ENCODE assay signal across 1 cellular context in the genomic region with DNA sequence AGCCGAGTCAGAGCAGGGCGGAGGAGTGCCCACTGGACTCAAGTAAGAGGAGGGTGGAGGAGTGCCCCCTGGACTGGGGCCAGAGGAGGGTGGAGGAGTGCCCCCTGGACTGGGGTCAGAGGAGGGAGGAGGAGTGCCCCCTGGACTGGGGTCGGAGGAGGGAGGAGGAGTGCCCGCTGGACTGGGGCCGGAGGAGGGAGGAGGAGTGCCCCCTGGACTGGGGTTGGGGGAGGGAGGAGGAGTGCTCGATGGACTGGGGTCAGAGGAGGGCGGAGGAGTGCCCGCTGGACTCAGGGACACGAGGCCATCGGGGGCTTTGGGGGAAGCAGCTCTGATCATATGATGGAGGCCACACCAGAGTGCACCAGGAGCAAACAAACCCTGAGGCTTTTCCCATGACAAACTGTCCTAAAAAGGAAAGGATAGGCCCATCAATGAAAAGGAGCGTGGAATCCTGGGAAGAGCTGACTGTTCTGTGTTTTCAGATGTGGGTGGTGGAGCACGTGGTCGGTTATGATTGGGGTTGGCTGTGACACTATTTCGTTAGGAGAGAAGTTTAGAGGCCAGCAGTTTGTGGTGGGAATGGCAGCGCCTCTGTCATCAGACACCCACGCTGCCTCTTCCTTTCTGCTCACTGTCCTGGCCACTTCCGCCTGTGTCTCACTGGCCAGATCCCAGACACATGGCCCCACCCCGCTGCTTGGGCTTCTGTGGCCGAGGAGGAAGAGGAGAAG.
TF ChIP-seq lines count a peak whose summit lies in the region.

No MANE protein-coding gene starts in this region.

TF ChIP-seq in K562, 482 proteins besides CTCF, POLR2A, EP300 and RAD21 (continued from another document and continues in another):
- TF ChIP-seq, protein P1, sequence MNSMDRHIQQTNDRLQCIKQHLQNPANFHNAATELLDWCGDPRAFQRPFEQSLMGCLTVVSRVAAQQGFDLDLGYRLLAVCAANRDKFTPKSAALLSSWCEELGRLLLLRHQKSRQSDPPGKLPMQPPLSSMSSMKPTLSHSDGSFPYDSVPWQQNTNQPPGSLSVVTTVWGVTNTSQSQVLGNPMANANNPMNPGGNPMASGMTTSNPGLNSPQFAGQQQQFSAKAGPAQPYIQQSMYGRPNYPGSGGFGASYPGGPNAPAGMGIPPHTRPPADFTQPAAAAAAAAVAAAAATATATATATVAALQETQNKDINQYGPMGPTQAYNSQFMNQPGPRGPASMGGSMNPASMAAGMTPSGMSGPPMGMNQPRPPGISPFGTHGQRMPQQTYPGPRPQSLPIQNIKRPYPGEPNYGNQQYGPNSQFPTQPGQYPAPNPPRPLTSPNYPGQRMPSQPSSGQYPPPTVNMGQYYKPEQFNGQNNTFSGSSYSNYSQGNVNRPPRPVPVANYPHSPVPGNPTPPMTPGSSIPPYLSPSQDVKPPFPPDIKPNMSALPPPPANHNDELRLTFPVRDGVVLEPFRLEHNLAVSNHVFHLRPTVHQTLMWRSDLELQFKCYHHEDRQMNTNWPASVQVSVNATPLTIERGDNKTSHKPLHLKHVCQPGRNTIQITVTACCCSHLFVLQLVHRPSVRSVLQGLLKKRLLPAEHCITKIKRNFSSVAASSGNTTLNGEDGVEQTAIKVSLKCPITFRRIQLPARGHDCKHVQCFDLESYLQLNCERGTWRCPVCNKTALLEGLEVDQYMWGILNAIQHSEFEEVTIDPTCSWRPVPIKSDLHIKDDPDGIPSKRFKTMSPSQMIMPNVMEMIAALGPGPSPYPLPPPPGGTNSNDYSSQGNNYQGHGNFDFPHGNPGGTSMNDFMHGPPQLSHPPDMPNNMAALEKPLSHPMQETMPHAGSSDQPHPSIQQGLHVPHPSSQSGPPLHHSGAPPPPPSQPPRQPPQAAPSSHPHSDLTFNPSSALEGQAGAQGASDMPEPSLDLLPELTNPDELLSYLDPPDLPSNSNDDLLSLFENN (IDR thresholded peaks at IDR 0.05; ENCODE audit: low read depth in 2 of 2, low read length in 2 of 2) = no peak
- no peak for TF ChIP-seq FIP1L1 (IDR thresholded peaks at IDR 0.05; ENCODE audit: low read depth, low read length, poor library complexity, severe bottlenecking)
- peak; percentile 63; the same call in 1 of the 2 replicates for TF ChIP-seq ZNF134 (CRISPR knock-in tag; conservative IDR thresholded peaks at IDR 0.05)
- TF ChIP-seq KDM1A (IDR thresholded peaks at IDR 0.05) = no peak
- TF ChIP-seq ZNF408 (CRISPR knock-in tag; IDR thresholded peaks at IDR 0.05; ENCODE audit: low read depth) = no peak
- no peak for TF ChIP-seq JUND (IDR thresholded peaks at IDR 0.05; ENCODE audit: borderline replicate concordance, low read depth, low read length)
- peak; percentile 43; the same call in 1 of the 3 replicates for TF ChIP-seq JUND (tag; IDR thresholded peaks at IDR 0.05; ENCODE audit: borderline replicate concordance, low read depth, low read length)
- TF ChIP-seq ARID2 (IDR thresholded peaks at IDR 0.05) = no peak
- TF ChIP-seq KHSRP (IDR thresholded peaks at IDR 0.05) = no peak
- TF ChIP-seq ZNF75A (CRISPR knock-in tag; IDR thresholded peaks at IDR 0.05) = no peak
- peak; percentile 73 for TF ChIP-seq ZFP36 (IDR thresholded peaks at IDR 0.05; ENCODE audit: low read depth, low read length, partially characterized antibody)
- peak in 1 of 2 experiments; percentile 63; a peak in 1 of 4 replicates for TF ChIP-seq TRIM24 (IDR thresholded peaks at IDR 0.05)
- no peak for TF ChIP-seq BMI1 (IDR thresholded peaks at IDR 0.05; ENCODE audit: low read length)
- TF ChIP-seq TCF7 (IDR thresholded peaks at IDR 0.05; ENCODE audit: borderline replicate concordance) = no peak
- no peak for TF ChIP-seq HNRNPL (IDR thresholded peaks at IDR 0.05; ENCODE audit: low read depth, low read length)
- TF ChIP-seq, protein P2, sequence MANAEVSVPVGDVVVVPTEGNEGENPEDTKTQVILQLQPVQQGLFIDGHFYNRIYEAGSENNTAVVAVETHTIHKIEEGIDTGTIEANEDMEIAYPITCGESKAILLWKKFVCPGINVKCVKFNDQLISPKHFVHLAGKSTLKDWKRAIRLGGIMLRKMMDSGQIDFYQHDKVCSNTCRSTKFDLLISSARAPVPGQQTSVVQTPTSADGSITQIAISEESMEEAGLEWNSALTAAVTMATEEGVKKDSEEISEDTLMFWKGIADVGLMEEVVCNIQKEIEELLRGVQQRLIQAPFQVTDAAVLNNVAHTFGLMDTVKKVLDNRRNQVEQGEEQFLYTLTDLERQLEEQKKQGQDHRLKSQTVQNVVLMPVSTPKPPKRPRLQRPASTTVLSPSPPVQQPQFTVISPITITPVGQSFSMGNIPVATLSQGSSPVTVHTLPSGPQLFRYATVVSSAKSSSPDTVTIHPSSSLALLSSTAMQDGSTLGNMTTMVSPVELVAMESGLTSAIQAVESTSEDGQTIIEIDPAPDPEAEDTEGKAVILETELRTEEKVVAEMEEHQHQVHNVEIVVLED (CRISPR knock-in tag; IDR thresholded peaks at IDR 0.05) = no peak; the same call in 1 of the 2 replicates
- peak in 1 of 2 experiments; percentile 73; a peak in 1 of 3 replicates for TF ChIP-seq CBX3 (IDR thresholded peaks at IDR 0.05; ENCODE audit: borderline replicate concordance in 1 of 2, low read length in 2 of 2)
- 0 out of 2 replicates have a peak, but pooled peaks have one; percentile 66 for TF ChIP-seq OTX1 (CRISPR knock-in tag; IDR thresholded peaks at IDR 0.05)
- TF ChIP-seq ZNF184 (CRISPR knock-in tag; IDR thresholded peaks at IDR 0.05) = no peak
- no peak for TF ChIP-seq TSC22D4 (tag; IDR thresholded peaks at IDR 0.05)
- no peak; the same call in 1 of the 2 replicates for TF ChIP-seq TEAD2 (tag; IDR thresholded peaks at IDR 0.05)
- TF ChIP-seq ZBTB17 (CRISPR knock-in tag; IDR thresholded peaks at IDR 0.05) = peak; percentile 72
- TF ChIP-seq MXI1 (IDR thresholded peaks at IDR 0.05; ENCODE audit: low read depth, low read length) = no peak
- TF ChIP-seq, protein P3, sequence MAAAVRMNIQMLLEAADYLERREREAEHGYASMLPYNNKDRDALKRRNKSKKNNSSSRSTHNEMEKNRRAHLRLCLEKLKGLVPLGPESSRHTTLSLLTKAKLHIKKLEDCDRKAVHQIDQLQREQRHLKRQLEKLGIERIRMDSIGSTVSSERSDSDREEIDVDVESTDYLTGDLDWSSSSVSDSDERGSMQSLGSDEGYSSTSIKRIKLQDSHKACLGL (CRISPR knock-in tag; IDR thresholded peaks at IDR 0.05; ENCODE audit: borderline replicate concordance, poor library complexity, severe bottlenecking) = peak; percentile 27
- peak; percentile 58 for TF ChIP-seq SMAD3 (CRISPR knock-in tag; conservative IDR thresholded peaks at IDR 0.05)
- no peak for TF ChIP-seq ZNF253 (CRISPR knock-in tag; conservative IDR thresholded peaks at IDR 0.05)
- TF ChIP-seq, protein P4, sequence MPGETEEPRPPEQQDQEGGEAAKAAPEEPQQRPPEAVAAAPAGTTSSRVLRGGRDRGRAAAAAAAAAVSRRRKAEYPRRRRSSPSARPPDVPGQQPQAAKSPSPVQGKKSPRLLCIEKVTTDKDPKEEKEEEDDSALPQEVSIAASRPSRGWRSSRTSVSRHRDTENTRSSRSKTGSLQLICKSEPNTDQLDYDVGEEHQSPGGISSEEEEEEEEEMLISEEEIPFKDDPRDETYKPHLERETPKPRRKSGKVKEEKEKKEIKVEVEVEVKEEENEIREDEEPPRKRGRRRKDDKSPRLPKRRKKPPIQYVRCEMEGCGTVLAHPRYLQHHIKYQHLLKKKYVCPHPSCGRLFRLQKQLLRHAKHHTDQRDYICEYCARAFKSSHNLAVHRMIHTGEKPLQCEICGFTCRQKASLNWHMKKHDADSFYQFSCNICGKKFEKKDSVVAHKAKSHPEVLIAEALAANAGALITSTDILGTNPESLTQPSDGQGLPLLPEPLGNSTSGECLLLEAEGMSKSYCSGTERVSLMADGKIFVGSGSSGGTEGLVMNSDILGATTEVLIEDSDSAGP (CRISPR knock-in tag; IDR thresholded peaks at IDR 0.05) = no peak
- TF ChIP-seq HDAC3 (IDR thresholded peaks at IDR 0.05; ENCODE audit: borderline replicate concordance, partially characterized antibody) = no peak
- no peak for TF ChIP-seq GATAD2A (IDR thresholded peaks at IDR 0.05)
- TF ChIP-seq THRAP3 (IDR thresholded peaks at IDR 0.05; ENCODE audit: borderline replicate concordance) = no peak
- TF ChIP-seq SAFB (IDR thresholded peaks at IDR 0.05; ENCODE audit: borderline replicate concordance, low read depth, low read length) = no peak
- no peak for TF ChIP-seq EHMT2 (IDR thresholded peaks at IDR 0.05)
- no peak for TF ChIP-seq MCM7 (IDR thresholded peaks at IDR 0.05)
- TF ChIP-seq POLR3A (IDR thresholded peaks at IDR 0.05; ENCODE audit: borderline replicate concordance, extremely low read depth, insufficient read depth, insufficient read length) = no peak
- TF ChIP-seq ZNF507 (tag; conservative IDR thresholded peaks at IDR 0.05) = no peak
- no peak for TF ChIP-seq TARDBP (IDR thresholded peaks at IDR 0.05)
- TF ChIP-seq TBP (optimal IDR thresholded peaks at IDR 0.05; ENCODE audit: low read depth, low read length) = no peak
- peak; percentile 86; the same call in 1 of the 2 replicates for TF ChIP-seq NR4A1 (CRISPR knock-in tag; IDR thresholded peaks at IDR 0.05)
- TF ChIP-seq NR4A1 (tag; IDR thresholded peaks at IDR 0.05) = peak; percentile 78; the same call in 1 of the 2 replicates
- no peak for TF ChIP-seq PHF20 (IDR thresholded peaks at IDR 0.05; ENCODE audit: partially characterized antibody)
- TF ChIP-seq ARID1B (IDR thresholded peaks at IDR 0.05) = 0 out of 2 replicates have a peak, but pooled peaks have one; percentile 37
- no peak for TF ChIP-seq ZBTB1 (CRISPR knock-in tag; IDR thresholded peaks at IDR 0.05; ENCODE audit: borderline replicate concordance, low read depth)
- TF ChIP-seq ETV1 (tag; conservative IDR thresholded peaks at IDR 0.05; ENCODE audit: low read depth) = peak; percentile 80
- TF ChIP-seq ZZZ3 (IDR thresholded peaks at IDR 0.05) = no peak
- TF ChIP-seq, protein P5, sequence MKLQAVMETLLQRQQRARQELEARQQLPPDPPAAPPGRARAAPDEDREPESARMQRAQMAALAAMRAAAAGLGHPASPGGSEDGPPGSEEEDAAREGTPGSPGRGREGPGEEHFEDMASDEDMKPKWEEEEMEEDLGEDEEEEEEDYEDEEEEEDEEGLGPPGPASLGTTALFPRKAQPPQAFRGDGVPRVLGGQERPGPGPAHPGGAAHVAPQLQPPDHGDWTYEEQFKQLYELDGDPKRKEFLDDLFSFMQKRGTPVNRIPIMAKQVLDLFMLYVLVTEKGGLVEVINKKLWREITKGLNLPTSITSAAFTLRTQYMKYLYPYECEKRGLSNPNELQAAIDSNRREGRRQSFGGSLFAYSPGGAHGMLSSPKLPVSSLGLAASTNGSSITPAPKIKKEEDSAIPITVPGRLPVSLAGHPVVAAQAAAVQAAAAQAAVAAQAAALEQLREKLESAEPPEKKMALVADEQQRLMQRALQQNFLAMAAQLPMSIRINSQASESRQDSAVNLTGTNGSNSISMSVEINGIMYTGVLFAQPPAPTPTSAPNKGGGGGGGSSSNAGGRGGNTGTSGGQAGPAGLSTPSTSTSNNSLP (IDR thresholded peaks at IDR 0.05; ENCODE audit: borderline replicate concordance, low read depth, low read length) = no peak
- TF ChIP-seq IFI16 (CRISPR knock-in tag; IDR thresholded peaks at IDR 0.05) = 0 out of 2 replicates have a peak, but pooled peaks have one; percentile 18
- TF ChIP-seq, protein P6, sequence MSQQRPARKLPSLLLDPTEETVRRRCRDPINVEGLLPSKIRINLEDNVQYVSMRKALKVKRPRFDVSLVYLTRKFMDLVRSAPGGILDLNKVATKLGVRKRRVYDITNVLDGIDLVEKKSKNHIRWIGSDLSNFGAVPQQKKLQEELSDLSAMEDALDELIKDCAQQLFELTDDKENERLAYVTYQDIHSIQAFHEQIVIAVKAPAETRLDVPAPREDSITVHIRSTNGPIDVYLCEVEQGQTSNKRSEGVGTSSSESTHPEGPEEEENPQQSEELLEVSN (IDR thresholded peaks at IDR 0.05; ENCODE audit: borderline replicate concordance in 1 of 2, extremely low read depth in 1 of 2, insufficient read depth in 1 of 2, insufficient read length in 1 of 2, low read depth in 1 of 2, low read length in 1 of 2, poor library complexity in 1 of 2, severe bottlenecking in 1 of 2) = peak; percentile 78
- peak; percentile 85 for TF ChIP-seq MEIS2 (IDR thresholded peaks at IDR 0.05; ENCODE audit: partially characterized antibody)
- 0 out of 2 replicates have a peak, but pooled peaks have one; percentile 46 for TF ChIP-seq TCF3 (CRISPR knock-in tag; IDR thresholded peaks at IDR 0.05)
- 0 out of 2 replicates have a peak, but pooled peaks have one; percentile 17 for TF ChIP-seq PTTG1 (tag; IDR thresholded peaks at IDR 0.05; ENCODE audit: low read depth)
- TF ChIP-seq CBFA2T3 (IDR thresholded peaks at IDR 0.05) = peak; percentile 33; the same call in 1 of the 2 replicates
- no peak for TF ChIP-seq CCNT2 (IDR thresholded peaks at IDR 0.05; ENCODE audit: borderline replicate concordance, extremely low read depth, insufficient read length, low read depth, low read length)
- no peak for TF ChIP-seq NCOA4 (IDR thresholded peaks at IDR 0.05; ENCODE audit: partially characterized antibody)
- TF ChIP-seq RNF2 (IDR thresholded peaks at IDR 0.05) = 0 out of 2 replicates have a peak, but pooled peaks have one; percentile 17
- TF ChIP-seq GABPA (tag; conservative IDR thresholded peaks at IDR 0.05; ENCODE audit: low read depth) = peak; percentile 86
- TF ChIP-seq NRF1 (conservative IDR thresholded peaks at IDR 0.05 in 1 of 2, IDR thresholded peaks at IDR 0.05 in 1 of 2) = peak in 1 of 2 experiments; percentile 49; a peak in 3 of 4 replicates
- peak; percentile 97 for TF ChIP-seq ETV5 (CRISPR knock-in tag; IDR thresholded peaks at IDR 0.05; ENCODE audit: low read depth)
- TF ChIP-seq BDP1 (IDR thresholded peaks at IDR 0.05; ENCODE audit: insufficient read depth, insufficient read length) = no peak
- no peak for TF ChIP-seq NONO (IDR thresholded peaks at IDR 0.05; ENCODE audit: low read depth in 2 of 2, low read length in 1 of 2)
- TF ChIP-seq, protein P7, sequence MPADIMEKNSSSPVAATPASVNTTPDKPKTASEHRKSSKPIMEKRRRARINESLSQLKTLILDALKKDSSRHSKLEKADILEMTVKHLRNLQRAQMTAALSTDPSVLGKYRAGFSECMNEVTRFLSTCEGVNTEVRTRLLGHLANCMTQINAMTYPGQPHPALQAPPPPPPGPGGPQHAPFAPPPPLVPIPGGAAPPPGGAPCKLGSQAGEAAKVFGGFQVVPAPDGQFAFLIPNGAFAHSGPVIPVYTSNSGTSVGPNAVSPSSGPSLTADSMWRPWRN (IDR thresholded peaks at IDR 0.05; ENCODE audit: low read depth) = no peak
- TF ChIP-seq SLC30A9 (CRISPR knock-in tag; IDR thresholded peaks at IDR 0.05) = no peak
- TF ChIP-seq ZFX (CRISPR knock-in tag; IDR thresholded peaks at IDR 0.05) = peak; percentile 61
- TF ChIP-seq, protein P8, sequence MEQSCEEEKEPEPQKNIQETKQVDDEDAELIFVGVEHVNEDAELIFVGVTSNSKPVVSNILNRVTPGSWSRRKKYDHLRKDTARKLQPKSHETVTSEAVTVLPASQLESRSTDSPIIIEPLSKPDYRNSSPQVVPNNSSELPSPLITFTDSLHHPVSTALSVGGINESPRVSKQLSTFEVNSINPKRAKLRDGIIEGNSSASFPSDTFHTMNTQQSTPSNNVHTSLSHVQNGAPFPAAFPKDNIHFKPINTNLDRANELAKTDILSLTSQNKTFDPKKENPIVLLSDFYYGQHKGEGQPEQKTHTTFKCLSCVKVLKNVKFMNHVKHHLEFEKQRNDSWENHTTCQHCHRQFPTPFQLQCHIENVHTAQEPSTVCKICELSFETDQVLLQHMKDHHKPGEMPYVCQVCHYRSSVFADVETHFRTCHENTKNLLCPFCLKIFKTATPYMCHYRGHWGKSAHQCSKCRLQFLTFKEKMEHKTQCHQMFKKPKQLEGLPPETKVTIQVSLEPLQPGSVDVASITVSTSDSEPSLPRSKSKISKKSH (CRISPR knock-in tag; IDR thresholded peaks at IDR 0.05) = no peak
- TF ChIP-seq ZNF785 (CRISPR knock-in tag; IDR thresholded peaks at IDR 0.05) = no peak
- no peak for TF ChIP-seq CHD2 (IDR thresholded peaks at IDR 0.05; ENCODE audit: low read depth, low read length)
